ENCODE assay signal across 8 cellular contexts in the genomic region with DNA sequence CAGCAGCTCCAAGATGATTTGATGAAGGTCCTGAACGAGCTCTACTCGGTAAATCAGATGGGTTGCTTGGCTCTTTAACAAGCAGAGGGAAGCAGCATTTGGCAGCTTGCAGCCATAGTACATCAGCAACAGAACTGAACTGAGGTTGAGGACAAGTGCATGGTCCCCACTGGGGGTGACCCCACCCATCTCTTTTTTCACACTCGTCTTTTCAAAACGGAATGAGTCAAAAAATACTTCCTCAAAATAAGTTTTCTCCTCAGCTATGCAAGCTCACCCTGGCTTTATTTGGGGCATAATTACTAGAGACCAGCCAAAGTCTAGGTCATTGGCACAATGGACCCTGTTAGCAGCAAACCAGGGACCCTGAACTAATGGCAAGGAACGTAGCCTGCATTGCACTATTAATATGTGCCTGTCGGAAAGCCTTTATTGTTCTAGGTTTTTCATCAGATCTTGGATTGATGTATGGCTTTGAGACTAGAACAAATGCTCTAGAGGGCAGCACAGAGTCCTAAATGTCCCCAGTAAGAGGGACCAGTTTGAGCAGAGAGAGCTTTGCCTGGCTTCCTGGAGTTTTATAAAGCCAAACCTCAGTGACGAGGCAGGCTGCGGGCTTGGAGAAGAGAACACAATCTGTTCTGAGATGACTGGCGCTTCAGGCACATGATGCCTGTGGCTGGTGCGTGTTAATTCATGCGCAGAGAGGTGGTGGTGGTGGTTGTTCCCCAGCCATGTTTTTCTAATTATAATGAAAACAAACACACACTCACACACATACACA.
DNase-seq lines count a peak whose midpoint lies in the region; ATAC-seq, FAIRE-seq and TF ChIP-seq lines count a peak whose summit lies in the region.
"Not testable (repeated sequence)": the region's sequence is repeated elsewhere in the genome, so short reads cannot be mapped to it uniquely, and the experiment has no call there.

No MANE protein-coding gene starts in this region.

- not testable (repeated sequence) for H3K79me2 ChIP-seq in K562 (ENCODE audit: control insufficient read depth, insufficient read depth, low read length)

- not testable (repeated sequence) for H3K36me3 ChIP-seq in K562 (ENCODE audit: control insufficient read depth, insufficient read depth, low read length)

- not testable (repeated sequence) for H3K27me3 ChIP-seq in K562 (ENCODE audit: control insufficient read depth in 2 of 2, insufficient read depth in 2 of 2, low read length in 2 of 2)

- not testable (repeated sequence) for TF ChIP-seq EP300 in K562 (IDR thresholded peaks at IDR 0.05; ENCODE audit: low read length)

- H4K20me1 ChIP-seq in K562 (replicated peaks; ENCODE audit: control insufficient read depth, insufficient read depth, low read length), result not testable (repeated sequence)

- not testable (repeated sequence) for H2AFZ ChIP-seq in K562 (ENCODE audit: low read depth, low read length)

- not testable (repeated sequence) for BruUV-seq in K562 (replicated peaks; lab: Mats Ljungman, UMichigan)

- H3K9ac ChIP-seq in K562 (ENCODE audit: insufficient read depth in 1 of 2, low read depth in 2 of 2, low read length in 2 of 2), result not testable (repeated sequence)

- not testable (repeated sequence) for FAIRE-seq in K562 (lab: Jason Lieb, UNC)

- CTCF ChIA-PET in K562 (lab: Yijun Ruan, JAX; ENCODE audit: low intra/inter-chr PET ratio), result not testable (repeated sequence)

- H3K4me2 ChIP-seq in K562 (ENCODE audit: insufficient read depth, low read length), result not testable (repeated sequence)

- TF ChIP-seq RAD21 in K562 (CRISPR knock-in tag; conservative IDR thresholded peaks at IDR 0.05 in 1 of 2, IDR thresholded peaks at IDR 0.05 in 1 of 2), result peak; percentile 39 to 55

- H3K9me1 ChIP-seq in K562 (ENCODE audit: control insufficient read depth, insufficient read depth, low read length), result not testable (repeated sequence)

- TF ChIP-seq CTCF in HFF-Myc (IDR thresholded peaks at IDR 0.05; ENCODE audit: low read depth, low read length, missing control alignments) (peak; percentile 21), K562 (IDR thresholded peaks at IDR 0.05 in 2 of 3, conservative IDR thresholded peaks at IDR 0.05 in 1 of 3; ENCODE audit: insufficient read depth in 2 of 3, low read depth in 1 of 3, low read length in 3 of 3) (peak; percentile 39 to 48 (median 47); a peak in 4 of 6 replicates)

- POLR2A ChIA-PET in K562 (lab: Yijun Ruan, JAX), result not testable (repeated sequence)

- not testable (repeated sequence) for H3K9me3 ChIP-seq in K562 (replicated peaks; ENCODE audit: control insufficient read depth, insufficient read depth, low read depth, low read length)

- TF ChIP-seq POLR2A in K562 (conservative IDR thresholded peaks at IDR 0.05), result not testable (repeated sequence)

- not testable (repeated sequence) for H3K4me3 ChIP-seq in HFF-Myc (replicated peaks; ENCODE audit: low read depth, low read length); K562

- peak; percentile 56 for ATAC-seq in K562

- not testable (repeated sequence) for H3K4me1 ChIP-seq in K562 (replicated peaks in 1 of 2; ENCODE audit: control insufficient read depth in 2 of 2, insufficient read depth in 2 of 2, low read length in 2 of 2)

- WGBS in K562 (ENCODE audit: insufficient coverage, low coverage, missing lambda C conversion rate), result 19% methylated on average over 4 of the region's 11 CpGs

- H3K27ac ChIP-seq in K562 (ENCODE audit: extremely low read depth, low read depth, low read length), result not testable (repeated sequence)

- intact Hi-C loops in K562 (cut with micrococcal nuclease), result not testable (repeated sequence)

- in situ Hi-C loops in Caki2 (cut with HindIII; ENCODE audit: low pct_unique_long_range_greater_than_20kb, low sequenced_read_pairs); K562 (cut with MboI): not testable (repeated sequence)

- DNase-seq in Caki2 (ENCODE audit: low read depth) (peak; percentile 77), HFF-Myc (ENCODE audit: extremely low read depth, low read depth) (peak; percentile 45), NCI-H510A (lab: John Stamatoyannopoulos, UW) (peak; percentile 31), UCSD-AML1 (lab: John Stamatoyannopoulos, UW; ENCODE audit: unreplicated experiment) (peak; percentile 29), K562 (ENCODE audit: extremely low read depth in 1 of 4, low spot score in 3 of 4) (peak in 2 of 4 experiments; percentile 22 to 74), foreskin melanocyte (peak; percentile 25), midbrain (lab: John Stamatoyannopoulos, UW) (peak; percentile 61)
- peak; percentile 0 to 1 for DNase-seq in stimulated activated CD8-positive, alpha-beta memory T cell treated with anti-CD3 and anti-CD28 coated beads, Interleukin-15, amount 100 ng/mL, for 4 hours (ENCODE audit: low read depth in 2 of 2)

TF ChIP-seq in K562, 482 proteins besides CTCF, POLR2A, EP300 and RAD21:
- TF ChIP-seq MEIS2 (IDR thresholded peaks at IDR 0.05; ENCODE audit: partially characterized antibody) (peak; percentile 11), ESRRA (IDR thresholded peaks at IDR 0.05; ENCODE audit: borderline replicate concordance, low read depth) (peak; percentile 28; the same call in 1 of the 2 replicates), MAFG (tag; conservative IDR thresholded peaks at IDR 0.05) (0 out of 2 replicates have a peak, but pooled peaks have one; percentile 10)
TF ChIP-seq in K562: peak in this region for 3; not testable (repeated sequence) for 479.
